Comparison of ENCODE assay signal across 9 cellular contexts in the genomic region with DNA sequence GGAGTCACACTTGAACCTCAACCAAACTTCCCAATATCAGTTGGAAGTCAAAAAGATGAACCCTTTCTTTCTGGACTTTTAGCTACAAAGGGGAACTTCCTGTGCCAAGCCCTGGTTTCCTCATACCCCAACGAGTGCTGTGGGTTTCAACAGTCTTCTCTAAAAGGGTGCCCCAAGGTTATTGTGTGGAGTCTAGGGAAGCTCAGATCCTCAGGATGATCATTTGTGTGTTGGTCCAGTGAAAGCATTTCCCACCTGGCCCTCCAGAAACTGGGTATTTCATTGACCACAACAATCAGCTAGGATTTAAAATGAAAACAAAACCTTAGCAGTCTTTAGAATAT. TPM values are rescaled to one million over a fixed set of nuclear protein-coding genes. Genes with fewer than 3 reads are reported as not detected.
DNase-seq lines count a peak whose midpoint lies in the region; ATAC-seq and TF ChIP-seq lines count a peak whose summit lies in the region.
"Had no signal": no experiment of that assay in that cellular context is flagged by ENCODE, and none has a peak within 500 bp of the region (broad histone marks: within the 10 kb centered on the region; RNA-seq: fewer than 3 reads in every experiment).

No MANE protein-coding gene starts in this region.

- H3K27me3 Mint-ChIP-seq in activated T-helper 17 cell treated with anti-CD3 and anti-CD28 coated beads, Interleukin-2, amount 50 U/mL, for 72 hours: no peaks in the 10 kb centered on the region
- H3K27me3 Mint-ChIP-seq in nephron (ENCODE audit: low read depth): no peaks in the 10 kb centered on the region

- in situ Hi-C loops in KBM-7 (cut with MboI; ENCODE audit: low pct_unique_long_range_greater_than_20kb, low sequenced_read_pairs): no loop called here

- peak overlapping the region; percentile 69 for H3K27ac ChIP-seq in C4-2B
- H3K27ac ChIP-seq: thyroid gland had no signal

- DNase-seq in KBM-7: peak; percentile 48
- no peak for DNase-seq in cortex of kidney (lab: John Stamatoyannopoulos, UW)
- no peak for DNase-seq in NCI-H748 treated with DMSO at 0.1 percent for 48 hours (lab: John Stamatoyannopoulos, UW)
- no peak for DNase-seq in NCI-H128 (lab: John Stamatoyannopoulos, UW; ENCODE audit: unreplicated experiment)
- DNase-seq: thyroid gland had no signal

- H3K4me1 Mint-ChIP-seq in activated T-helper 17 cell treated with anti-CD3 and anti-CD28 coated beads, Interleukin-2, amount 50 U/mL, for 72 hours: peaks cover 10% of the 10 kb centered on the region
- H3K4me1 Mint-ChIP-seq in nephron: peaks cover 42% of the 10 kb centered on the region

- ATAC-seq in activated T-helper 17 cell treated with anti-CD3 and anti-CD28 coated beads, Interleukin-2, amount 50 U/mL, for 72 hours (replicated peaks): no peak
- no peak for ATAC-seq in HG03460 (IDR thresholded peaks at IDR 0.05; ENCODE audit: unreplicated experiment)

- TF ChIP-seq CTCF in C4-2B (conservative IDR thresholded peaks at IDR 0.05) (no peak), nephron (IDR thresholded peaks at IDR 0.05; ENCODE audit: unreplicated experiment in 3 of 3) (no peak)

- peak overlapping the region; percentile 80 for H3K4me3 Mint-ChIP-seq in activated T-helper 17 cell treated with anti-CD3 and anti-CD28 coated beads, Interleukin-2, amount 50 U/mL, for 72 hours
- H3K4me3 Mint-ChIP-seq in nephron: peak overlapping the region in 2 of 3 experiments; percentile 20 to 38

- H3K36me3 Mint-ChIP-seq in activated T-helper 17 cell treated with anti-CD3 and anti-CD28 coated beads, Interleukin-2, amount 50 U/mL, for 72 hours (ENCODE audit: low read depth): peaks cover 44% of the 10 kb centered on the region
- peaks cover 29% of the 10 kb centered on the region for H3K36me3 Mint-ChIP-seq in nephron (ENCODE audit: low read depth)

- no peaks in the 10 kb centered on the region for H3K9me3 Mint-ChIP-seq in activated T-helper 17 cell treated with anti-CD3 and anti-CD28 coated beads, Interleukin-2, amount 50 U/mL, for 72 hours
- no peaks in the 10 kb centered on the region for H3K9me3 Mint-ChIP-seq in nephron

- peak overlapping the region; percentile 94 for H3K27ac Mint-ChIP-seq in activated T-helper 17 cell treated with anti-CD3 and anti-CD28 coated beads, Interleukin-2, amount 50 U/mL, for 72 hours
- H3K27ac Mint-ChIP-seq in nephron: peak overlapping the region; percentile 96 to 99 (median 98)

RNA-seq across cellular contexts. Expression of a gene that starts 29.4 kb away (rescaled TPM):
- 10 to 100 TPM; 31.6 to 45.3 TPM for total RNA-seq in activated T-helper 17 cell treated with anti-CD3 and anti-CD28 coated beads, Interleukin-2, amount 50 U/mL, for 72 hours

RNA-seq across cellular contexts. Expression of a gene that starts 57.2 kb away (rescaled TPM):
- total RNA-seq in activated T-helper 17 cell treated with anti-CD3 and anti-CD28 coated beads, Interleukin-2, amount 50 U/mL, for 72 hours: 10 to 100 TPM; 16.9 to 30.1 TPM
